ENCODE assay signal across 8 cellular contexts in the genomic region with DNA sequence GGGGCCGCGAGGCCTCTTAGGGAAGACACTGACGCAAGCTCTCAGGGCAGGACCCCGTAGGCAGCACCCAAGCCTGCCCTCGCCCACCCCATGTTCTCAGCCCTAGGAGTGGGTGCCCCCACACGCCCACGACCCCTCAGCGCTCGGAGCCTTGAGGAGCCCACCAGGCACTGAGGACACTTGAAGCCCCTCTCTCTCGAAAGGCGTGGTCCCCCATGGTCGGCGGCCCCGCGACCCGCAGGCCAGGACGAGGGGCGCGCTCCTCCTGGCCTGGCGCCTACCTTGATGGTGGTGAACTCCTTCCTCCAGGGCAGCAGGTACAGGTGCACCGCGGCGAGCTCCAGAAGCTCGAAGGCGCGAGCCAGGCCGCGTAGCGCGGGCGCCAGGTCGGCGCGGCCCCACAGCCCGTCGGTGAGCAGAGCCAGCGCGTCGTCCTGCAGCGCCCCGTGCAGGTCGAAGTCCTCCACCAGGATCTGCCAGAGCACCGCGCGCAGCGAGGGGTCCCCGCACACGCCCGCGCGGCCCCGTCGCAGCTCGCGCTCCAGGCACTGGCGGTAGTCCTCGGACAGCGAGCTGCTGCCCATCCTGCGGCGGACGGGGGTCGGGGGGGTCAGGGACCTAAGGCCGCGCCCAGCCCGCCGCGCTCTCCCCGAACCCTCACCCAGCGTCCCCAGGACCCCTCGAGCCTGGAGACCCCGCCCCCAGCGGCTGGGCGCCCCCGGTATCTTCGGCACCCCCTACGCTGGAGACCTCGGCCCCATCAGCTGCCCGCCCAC.
A peak's percentile ranks its signal among the peaks of the same experiment; 100 is the strongest.
DNase-seq lines count a peak whose midpoint lies in the region; ATAC-seq and TF ChIP-seq lines count a peak whose summit lies in the region.

No MANE protein-coding gene starts in this region.

- peak overlapping the region; percentile 72 to 74 for H3K4me3 ChIP-seq in foreskin fibroblast (ENCODE audit: low read depth in 1 of 2, low read length in 2 of 2)
- peak overlapping the region; percentile 64 to 96 for H3K4me3 ChIP-seq in neutrophil (ENCODE audit: low read depth in 1 of 2, low read length in 1 of 2)

- peaks cover 17 to 29% of the 10 kb centered on the region in 2 experiments for H3K4me1 ChIP-seq in neutrophil (ENCODE audit: control insufficient read depth in 1 of 2, insufficient read depth in 1 of 2, low read depth in 1 of 2, low read length in 1 of 2)

- H3K36me3 ChIP-seq in neutrophil, result peaks cover 16% of the 10 kb centered on the region

- H3K9me3 ChIP-seq in neutrophil, result no peaks in the 10 kb centered on the region

- ATAC-seq in GM21447 (IDR thresholded peaks at IDR 0.05; ENCODE audit: unreplicated experiment) (peak; percentile 16), HG03457 (IDR thresholded peaks at IDR 0.05; ENCODE audit: unreplicated experiment) (no peak), GM19395 (IDR thresholded peaks at IDR 0.05; ENCODE audit: unreplicated experiment) (no peak)

- peak; percentile 82 for DNase-seq in NCI-H69 (lab: John Stamatoyannopoulos, UW)
- peak; percentile 84 for DNase-seq in activated effector memory CD4-positive, alpha-beta T cell treated with anti-CD3 and anti-CD28 coated beads, Interleukin-2, amount 50 U/mL, for 16 hours
- DNase-seq in foreskin fibroblast, result peak in 1 of 2 donors; percentile 75

- no peak for TF ChIP-seq CTCF in C4-2B (conservative IDR thresholded peaks at IDR 0.05)
- TF ChIP-seq CTCF in foreskin fibroblast (IDR thresholded peaks at IDR 0.05; ENCODE audit: low read depth, low read length), result peak; percentile 8
- TF ChIP-seq CTCF in neutrophil (IDR thresholded peaks at IDR 0.05), result no peak

- peaks cover 7% of the 10 kb centered on the region for H3K27me3 ChIP-seq in neutrophil

- H3K27ac ChIP-seq in C4-2B (peak overlapping the region; percentile 89), neutrophil (peak overlapping the region; percentile 94)
